ENCODE assay signal across 8 cellular contexts in the genomic region with DNA sequence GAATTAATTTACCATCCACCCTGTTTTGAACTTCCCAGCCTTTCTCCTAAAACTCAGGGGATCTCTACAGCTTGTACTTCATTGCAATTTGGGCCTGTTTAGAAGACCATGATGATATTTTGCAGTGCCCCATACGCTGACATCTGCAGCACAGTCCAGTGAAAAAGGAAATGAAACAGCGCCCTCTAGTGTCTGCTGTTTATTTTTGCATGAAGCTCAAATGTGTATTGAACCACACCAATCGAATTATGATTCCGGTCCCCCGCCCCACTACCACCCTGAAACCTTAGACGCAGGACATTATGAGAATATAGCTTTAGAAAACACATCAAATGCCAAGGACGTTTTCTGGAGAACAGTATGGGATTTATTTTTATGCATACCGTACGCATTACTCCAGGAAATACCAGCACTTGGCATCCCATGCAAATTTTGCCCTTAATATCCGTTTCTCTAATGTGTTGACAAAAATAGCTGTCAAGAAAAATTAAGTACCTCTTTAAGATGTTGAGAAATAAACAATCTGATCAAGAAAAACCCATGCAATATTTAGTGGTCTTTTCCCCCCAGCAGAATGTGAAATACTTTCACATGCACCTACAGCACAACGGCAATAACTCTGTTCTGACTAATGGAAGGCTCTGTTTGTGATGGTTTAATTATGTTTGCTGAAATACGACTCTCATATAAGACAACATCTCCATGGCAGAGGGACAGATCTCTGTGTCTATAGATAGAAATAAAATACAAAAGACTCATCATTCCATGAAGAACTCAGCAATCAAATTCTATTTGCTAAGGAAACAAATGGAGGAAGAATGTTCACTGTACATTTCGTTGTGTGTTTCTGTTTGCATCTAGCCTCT.
DNase-seq lines count a peak whose midpoint lies in the region; ATAC-seq and TF ChIP-seq lines count a peak whose summit lies in the region.

No MANE protein-coding gene starts in this region.

- 13 to 18% (median 17%) methylated on average over 13 of the region's 13 CpGs for WGBS in psoas muscle, 3 donors

- H3K27ac ChIP-seq in psoas muscle, result no peak overlapping the region

- no peaks in the 10 kb centered on the region for H3K9me3 ChIP-seq in psoas muscle

- peak; percentile 55 for ATAC-seq in GM18508 (IDR thresholded peaks at IDR 0.05; ENCODE audit: insufficient read depth, unreplicated experiment)
- peak; percentile 54 to 76 (median 62) for ATAC-seq in psoas muscle
- no peak for ATAC-seq in HG02870 (IDR thresholded peaks at IDR 0.05; ENCODE audit: unreplicated experiment)

- H3K27me3 ChIP-seq in psoas muscle (ENCODE audit: insufficient read depth in 3 of 3, low read length in 2 of 3), result peaks cover 0 to 12% (median 4%) of the 10 kb centered on the region in 3 donors

- peak; percentile 65 for TF ChIP-seq CTCF in psoas muscle (IDR thresholded peaks at IDR 0.05)

- H3K4me3 ChIP-seq in psoas muscle, result no peak overlapping the region

- no peaks in the 10 kb centered on the region for H3K4me1 ChIP-seq in psoas muscle

- intact Hi-C loops in psoas muscle (cut with DNase I), result loop anchor here (5.0 to 10.0 kb wide), 3 partner anchors 683 to 1298 kb away; a partner anchor contains a TSS

- DNase-seq in AG08395 (ENCODE audit: low spot score) (peak; percentile 62), KBM-7 (peak; percentile 63), RPMI7951 (ENCODE audit: low read depth) (peak; percentile 56), glomerular visceral epithelial cell (ENCODE audit: extremely low spot score) (peak; percentile 61), psoas muscle (no peak)
- peak; percentile 34 for DNase-seq in activated naive CD4-positive, alpha-beta T cell treated with Interleukin-2 at 50 U/mL for 16 hours

- no peaks in the 10 kb centered on the region for H3K36me3 ChIP-seq in psoas muscle (ENCODE audit: insufficient read depth in 1 of 2, low read depth in 1 of 2)

- in situ Hi-C loops in KBM-7 (cut with MboI; ENCODE audit: low pct_unique_long_range_greater_than_20kb, low sequenced_read_pairs), result no loop called here

Comparison
In these comparisons a context has a peak if more than half of its experiments do, and no peak if none do; other contexts are left out.
1. DNase-seq: peak in AG08395 (single experiment), KBM-7 (single experiment), RPMI7951 (single experiment), activated naive CD4-positive, alpha-beta T cell treated with Interleukin-2 at 50 U/mL for 16 hours (single experiment) and glomerular visceral epithelial cell (single experiment); none in psoas muscle (0 of 2).